In the genomic region with DNA sequence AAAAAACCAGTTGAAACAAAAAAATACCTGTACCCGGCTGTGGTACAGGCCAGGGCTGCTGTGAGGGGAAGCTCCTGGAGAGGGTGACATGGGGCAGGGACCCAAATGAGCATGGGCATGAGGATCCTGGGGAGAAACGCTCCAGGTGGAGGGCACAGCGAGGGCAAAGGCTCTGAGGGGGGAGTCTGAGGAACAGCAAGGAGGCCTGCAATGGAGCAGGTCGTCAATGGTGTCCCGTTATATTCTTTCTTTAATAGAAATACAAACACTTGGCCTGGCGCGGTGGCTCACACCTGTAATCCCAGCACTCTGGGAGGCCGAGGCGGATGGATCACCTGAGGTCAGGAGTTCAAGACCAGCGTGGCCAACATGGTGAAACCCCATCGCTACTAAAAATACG, we compare ENCODE assay signal across 7 cellular contexts. TPM values are rescaled to one million over a fixed set of nuclear protein-coding genes. Genes with fewer than 3 reads are reported as not detected.
DNase-seq lines count a peak whose midpoint lies in the region; ATAC-seq, FAIRE-seq and TF ChIP-seq lines count a peak whose summit lies in the region.
"Not testable (repeated sequence)": the region's sequence is repeated elsewhere in the genome, so short reads cannot be mapped to it uniquely, and the experiment has no call there.

No MANE protein-coding gene starts in this region.

- not testable (repeated sequence) for H4K5ac ChIP-seq in IMR-90 (ENCODE audit: low read depth, low read length); H1 (ENCODE audit: insufficient read length, low read depth, low read length)

- not testable (repeated sequence) for H3K27me3 Mint-ChIP-seq in Caco-2 (ENCODE audit: insufficient read depth, unreplicated experiment); mesothelial cell of epicardium (ENCODE audit: low read depth)

- BruUV-seq in Caco-2 (replicated peaks; lab: Mats Ljungman, UMichigan); IMR-90 (replicated peaks; lab: Mats Ljungman, UMichigan): not testable (repeated sequence)

- not testable (repeated sequence) for H2BK12ac ChIP-seq in H1 (ENCODE audit: low read depth, low read length)

- 100% methylated on average over 6 of the region's 12 CpGs; no CpG with 5 or more reads in 1 of the 2 experiments for WGBS in IMR-90 (ENCODE audit: extremely low coverage in 2 of 2, insufficient read length in 1 of 2), 2 experiments
- 96% methylated on average over 12 of the region's 12 CpGs; no CpG with 5 or more reads in 1 of the 2 experiments for WGBS in H1 (ENCODE audit: extremely low coverage in 1 of 2, insufficient coverage in 1 of 2, insufficient read length in 1 of 2, insufficient replicate concordance in 2 of 2, low coverage in 1 of 2, low lambda C conversion rate in 2 of 2, missing lambda C conversion rate in 1 of 2), 2 experiments
- WGBS in spleen, 5 donors: 95 to 98% (median 96%) methylated on average over 12 of the region's 12 CpGs

- not testable (repeated sequence) for H3K27me3 ChIP-seq in Caco-2 (replicated peaks; ENCODE audit: control insufficient read depth, insufficient read depth, low read length); IMR-90 (ENCODE audit: control insufficient read depth, insufficient read depth, low read length); H1 (replicated peaks in 1 of 4; ENCODE audit: control insufficient read depth in 3 of 4, extremely low read depth in 1 of 4, insufficient read depth in 3 of 4, low read length in 3 of 4); spleen (replicated peaks in 1 of 7)

- not testable (repeated sequence) for H3K14ac ChIP-seq in IMR-90 (replicated peaks; ENCODE audit: low read depth, low read length); H1 (ENCODE audit: insufficient read length)

- intact Hi-C loops in Caco-2 (cut with micrococcal nuclease; ENCODE audit: unreplicated experiment); IMR-90 (cut with micrococcal nuclease); kidney (cut with DNase I); spleen (cut with DNase I; ENCODE audit: low total_unique reads): not testable (repeated sequence)

- H3K9me3 ChIP-seq in Caco-2; IMR-90 (ENCODE audit: control insufficient read depth, insufficient read depth, low read length); H1 (ENCODE audit: insufficient read depth in 2 of 2, low read depth in 1 of 2, low read length in 1 of 2); kidney (ENCODE audit: control insufficient read depth in 1 of 2, low read length in 2 of 2); spleen: not testable (repeated sequence)

- H3K9ac ChIP-seq in IMR-90 (ENCODE audit: low read depth, low read length); H1 (replicated peaks in 1 of 4; ENCODE audit: extremely low read depth in 1 of 4, low read depth in 3 of 4, low read length in 3 of 4); kidney (ENCODE audit: low read length in 2 of 2): not testable (repeated sequence)

- not testable (repeated sequence) for H2BK120ac ChIP-seq in IMR-90 (ENCODE audit: low read depth, low read length); H1 (replicated peaks; ENCODE audit: low read depth, low read length)

- not testable (repeated sequence) for H3K23ac ChIP-seq in IMR-90 (ENCODE audit: low read depth, low read length); H1 (ENCODE audit: insufficient read length)

- not testable (repeated sequence) for H4K8ac ChIP-seq in IMR-90 (ENCODE audit: low read depth in 2 of 2, low read length in 2 of 2)
- H4K8ac ChIP-seq in H1 (ENCODE audit: extremely low read depth, insufficient read depth, low read length): peak overlapping the region; percentile 51; the same call in 1 of the 2 replicates

- DNase-seq in Caco-2; IMR-90; H1 (ENCODE audit: low read depth in 1 of 2, low spot score in 2 of 2); mesothelial cell of epicardium (ENCODE audit: low spot score in 2 of 2, unreplicated experiment in 2 of 2): not testable (repeated sequence)
- peak; percentile 55 for DNase-seq in kidney
- DNase-seq in spleen: peak; percentile 58

- not testable (repeated sequence) for H2AFZ ChIP-seq in IMR-90 (replicated peaks; ENCODE audit: low read length, poor library complexity); H1 (ENCODE audit: low read length)

- not testable (repeated sequence) for H3K56ac ChIP-seq in IMR-90 (ENCODE audit: extremely low read depth, insufficient read depth, low read length); H1 (replicated peaks; ENCODE audit: insufficient read length, low read depth, low read length)

- not testable (repeated sequence) for TF ChIP-seq CTCF in Caco-2 (IDR thresholded peaks at IDR 0.05; ENCODE audit: insufficient read depth in 1 of 2, low read depth in 1 of 2, low read length in 1 of 2, severe bottlenecking in 1 of 2, unreplicated experiment in 1 of 2); IMR-90 (conservative IDR thresholded peaks at IDR 0.05; ENCODE audit: low read depth, low read length); VCaP (conservative IDR thresholded peaks at IDR 0.05); H1 (IDR thresholded peaks at IDR 0.05; ENCODE audit: control extremely low read depth in 1 of 3, insufficient read depth in 1 of 3, low read depth in 1 of 3, low read length in 3 of 3); kidney (IDR thresholded peaks at IDR 0.05; ENCODE audit: borderline replicate concordance, extremely low read depth, insufficient read depth); mesothelial cell of epicardium (IDR thresholded peaks at IDR 0.05; ENCODE audit: unreplicated experiment); spleen (IDR thresholded peaks at IDR 0.05 in 8 of 11, conservative IDR thresholded peaks at IDR 0.05 in 3 of 11)

- not testable (repeated sequence) for TF ChIP-seq POLR2A in IMR-90 (IDR thresholded peaks at IDR 0.05; ENCODE audit: low read depth, low read length); H1 (IDR thresholded peaks at IDR 0.05; ENCODE audit: control extremely low read depth in 1 of 2, low read depth in 2 of 2, low read length in 2 of 2); spleen (IDR thresholded peaks at IDR 0.05)

- H3K4ac ChIP-seq in IMR-90 (ENCODE audit: low read depth, low read length); H1 (replicated peaks; ENCODE audit: insufficient read length, low read depth, low read length): not testable (repeated sequence)

- H3K27ac Mint-ChIP-seq in Caco-2 (ENCODE audit: unreplicated experiment): not testable (repeated sequence)
- H3K27ac Mint-ChIP-seq in mesothelial cell of epicardium: peak overlapping the region; percentile 43

- not testable (repeated sequence) for H3K9me3 Mint-ChIP-seq in Caco-2 (ENCODE audit: unreplicated experiment); mesothelial cell of epicardium

- not testable (repeated sequence) for H4K91ac ChIP-seq in IMR-90 (ENCODE audit: insufficient read depth, low read depth, low read length); H1 (replicated peaks; ENCODE audit: insufficient read length, low read length)

- not testable (repeated sequence) for H3K4me3 ChIP-seq in Caco-2 (ENCODE audit: low read depth, low read length); IMR-90 (ENCODE audit: insufficient read depth, low read depth, low read length); H1 (ENCODE audit: extremely low read depth in 1 of 4, insufficient read depth in 2 of 4, low read depth in 3 of 4, low read length in 4 of 4); kidney (ENCODE audit: low read length in 2 of 2); spleen

- CTCF ChIA-PET in Caco-2 (lab: Charles Lee); IMR-90 (lab: Yijun Ruan, JAX): not testable (repeated sequence)
- CTCF ChIA-PET in H1 (lab: Charles Lee; ENCODE audit: partially characterized antibody): interaction anchor here (0.6 kb wide), 1 partner anchor 197 kb away, joined by 3 read pairs; no protein-coding TSS in a partner anchor

- H3K4me1 Mint-ChIP-seq in Caco-2 (ENCODE audit: low read depth, unreplicated experiment): not testable (repeated sequence)
- H3K4me1 Mint-ChIP-seq in mesothelial cell of epicardium: peaks cover 16% of the 10 kb centered on the region

- FAIRE-seq in H1 (lab: Jason Lieb, UNC); kidney (lab: Jason Lieb, UNC): not testable (repeated sequence)

- H2BK20ac ChIP-seq in IMR-90 (ENCODE audit: low read depth, low read length); H1 (ENCODE audit: low read length): not testable (repeated sequence)

- H3K9me1 ChIP-seq in IMR-90 (ENCODE audit: insufficient read depth, low read length): not testable (repeated sequence)

- peak overlapping the region; percentile 89 for H3K4me3 Mint-ChIP-seq in Caco-2 (ENCODE audit: unreplicated experiment)
- not testable (repeated sequence) for H3K4me3 Mint-ChIP-seq in mesothelial cell of epicardium

- peaks cover 4 to 24% of the 10 kb centered on the region in 2 experiments for H3K79me2 ChIP-seq in H1 (ENCODE audit: control insufficient read depth in 1 of 2, insufficient read depth in 2 of 2, low read length in 2 of 2)

- POLR2A ChIA-PET in Caco-2 (lab: Charles Lee); IMR-90 (lab: Charles Lee; ENCODE audit: unreplicated experiment): not testable (repeated sequence)
- POLR2A ChIA-PET in H1 (lab: Charles Lee; ENCODE audit: partially characterized antibody): interaction anchor here (0.6 to 1.2 kb wide), 3 partner anchors 10 to 98 kb away, joined by 3 read pairs; no protein-coding TSS in a partner anchor

- H3K79me1 ChIP-seq in IMR-90 (ENCODE audit: low read depth in 1 of 2, low read length in 2 of 2): peaks cover 9 to 19% of the 10 kb centered on the region in 2 experiments; a peak in 1 of 4 replicates
- not testable (repeated sequence) for H3K79me1 ChIP-seq in H1 (ENCODE audit: low read depth, low read length)

- not testable (repeated sequence) for H3K36me3 ChIP-seq in Caco-2 (ENCODE audit: control insufficient read depth, insufficient read depth, low read length); IMR-90 (ENCODE audit: control insufficient read depth, insufficient read depth, low read length); H1 (ENCODE audit: control insufficient read depth in 2 of 4, insufficient read depth in 4 of 4, low read length in 3 of 4); kidney (ENCODE audit: control insufficient read depth in 1 of 2, insufficient read depth in 2 of 2, low read length in 2 of 2); spleen

- not testable (repeated sequence) for TF ChIP-seq RAD21 in IMR-90 (IDR thresholded peaks at IDR 0.05; ENCODE audit: low read length); H1 (IDR thresholded peaks at IDR 0.05 in 1 of 2, conservative IDR thresholded peaks at IDR 0.05 in 1 of 2; ENCODE audit: low read depth in 2 of 2, low read length in 2 of 2)

- H2AK9ac ChIP-seq in IMR-90 (replicated peaks; ENCODE audit: low read depth, low read length, poor library complexity): not testable (repeated sequence)

- not testable (repeated sequence) for H2BK15ac ChIP-seq in IMR-90 (ENCODE audit: low read depth, low read length); H1 (ENCODE audit: low read length)

- H2BK5ac ChIP-seq in IMR-90 (ENCODE audit: low read depth, low read length, poor library complexity, severe bottlenecking); H1 (ENCODE audit: low read depth, low read length): not testable (repeated sequence)

- dilution Hi-C loops in IMR-90 (cut with HindIII; ENCODE audit: low sequenced_read_pairs, unreplicated experiment): not testable (repeated sequence)

- H3K36me3 Mint-ChIP-seq in Caco-2 (ENCODE audit: insufficient read depth, unreplicated experiment): peaks cover 22% of the 10 kb centered on the region
- H3K36me3 Mint-ChIP-seq in mesothelial cell of epicardium: not testable (repeated sequence)

- in situ Hi-C loops in IMR-90 (cut with MboI; ENCODE audit: low sequenced_read_pairs): not testable (repeated sequence)

- TF ChIP-seq EP300 in H1 (IDR thresholded peaks at IDR 0.05; ENCODE audit: borderline replicate concordance in 1 of 2, low read depth in 2 of 2, low read length in 2 of 2): not testable (repeated sequence)

- H3K4me1 ChIP-seq in Caco-2 (peaks cover 12% of the 10 kb centered on the region), spleen (peaks cover 2 to 32% (median 26%) of the 10 kb centered on the region in 6 donors)
- not testable (repeated sequence) for H3K4me1 ChIP-seq in IMR-90 (ENCODE audit: control insufficient read depth, insufficient read depth, low read length); H1 (replicated peaks in 1 of 4; ENCODE audit: control insufficient read depth in 3 of 4, insufficient read depth in 4 of 4, low read length in 3 of 4); kidney (ENCODE audit: control insufficient read depth in 1 of 2, insufficient read depth in 1 of 2, low read depth in 1 of 2, low read length in 2 of 2)

- H4K20me1 ChIP-seq in IMR-90 (ENCODE audit: insufficient read depth, low read length) (peaks cover 23% of the 10 kb centered on the region), H1 (replicated peaks in 1 of 2; ENCODE audit: control insufficient read depth in 1 of 2, insufficient read depth in 2 of 2, low read length in 2 of 2) (peaks cover 0 to 12% of the 10 kb centered on the region in 2 experiments)

- not testable (repeated sequence) for H3K18ac ChIP-seq in IMR-90 (ENCODE audit: low read depth, low read length); H1 (ENCODE audit: extremely low read depth, low read length)

- not testable (repeated sequence) for H3K27ac ChIP-seq in IMR-90 (ENCODE audit: insufficient read depth, low read length); H1 (ENCODE audit: low read depth, low read length); kidney (ENCODE audit: low read depth in 2 of 2, low read length in 2 of 2); spleen
- H3K27ac ChIP-seq in VCaP: peak overlapping the region; percentile 100

- ATAC-seq in IMR-90 (ENCODE audit: low read depth): not testable (repeated sequence)

- H2AK5ac ChIP-seq in IMR-90 (ENCODE audit: low read depth, low read length): peak overlapping the region; percentile 33; the same call in 1 of the 2 replicates
- H2AK5ac ChIP-seq in H1 (ENCODE audit: low read depth, low read length): not testable (repeated sequence)

- H3K23me2 ChIP-seq in H1 (ENCODE audit: low read depth, low read length): peaks cover 15% of the 10 kb centered on the region

- not testable (repeated sequence) for H3K4me2 ChIP-seq in IMR-90 (ENCODE audit: low read depth, low read length); H1 (ENCODE audit: insufficient read depth in 1 of 2, low read depth in 2 of 2, low read length in 2 of 2)

RNA-seq across cellular contexts. Expression of gene ATXN2, which starts 1.9 kb away (rescaled TPM):
- total RNA-seq in Caco-2 (2022) (78.5 and 79.2 TPM in 2 replicates), IMR-90 (2012; rRNA removed) (12.4 and 20.6 TPM in 2 replicates), kidney (56.5 TPM), mesothelial cell of epicardium (149 to 152 TPM (median 150 TPM) in 3 replicates), spleen (10 to 100 TPM; 51.7 to 77.8 (median 62.7) TPM)
- polyA plus RNA-seq in IMR-90 (2012; rRNA removed) (63.3 and 66.5 TPM in 2 replicates), H1 (2011; rRNA removed) (46.6 and 57.7 TPM in 2 replicates), kidney (ENCODE audit: insufficient read depth, low read depth, low replicate concordance) (27.1 TPM), spleen (10 to 100 TPM in 2 of 3 donors, 1 to 10 TPM in 1; 7.7 to 14.5 (median 10.4) TPM)
- polyA plus RNA-seq in IMR-90 (2012; cell fraction: cytosol; rRNA removed): 21.7 and 52.9 TPM in 2 replicates
- polyA plus RNA-seq in IMR-90 (2012; cell fraction: nucleus; rRNA removed; ENCODE audit: low replicate concordance): 171 and 246 TPM in 2 replicates
- 73.4 and 80.7 TPM in 2 replicates for total RNA-seq in H1 (2021; fragmentation: NEBNext Ultra II Directional; extraction: Animal tissue kit (Norgen Biotek cat#: 25700))
- 24.6 TPM for polyA plus RNA-seq in H1 (2011; cell fraction: cytosol; rRNA removed)
- 105 TPM for polyA plus RNA-seq in H1 (2011; cell fraction: nucleus; rRNA removed)
- 55.4 to 61.7 TPM (median 58.0 TPM) in 4 replicates for polyA plus RNA-seq in H1 (2012, experiment 1 of 2)
- polyA plus RNA-seq in H1 (2012, experiment 2 of 2): 21.4 TPM
- 53.0 TPM for polyA plus RNA-seq in H1 (2013, experiment 1 of 2)
- polyA plus RNA-seq in H1 (2013, experiment 2 of 2): 48.4 TPM
- polyA minus RNA-seq in H1 (2011; rRNA and poly(A)+ RNA removed): 66.4 and 68.9 TPM in 2 replicates
- 54.7 TPM for polyA minus RNA-seq in H1 (2011; cell fraction: cytosol; rRNA and poly(A)+ RNA removed)
- polyA minus RNA-seq in H1 (2011; cell fraction: nucleus; rRNA and poly(A)+ RNA removed): 120 TPM
